ENCODE assay signal across 26 cellular contexts in the genomic region with DNA sequence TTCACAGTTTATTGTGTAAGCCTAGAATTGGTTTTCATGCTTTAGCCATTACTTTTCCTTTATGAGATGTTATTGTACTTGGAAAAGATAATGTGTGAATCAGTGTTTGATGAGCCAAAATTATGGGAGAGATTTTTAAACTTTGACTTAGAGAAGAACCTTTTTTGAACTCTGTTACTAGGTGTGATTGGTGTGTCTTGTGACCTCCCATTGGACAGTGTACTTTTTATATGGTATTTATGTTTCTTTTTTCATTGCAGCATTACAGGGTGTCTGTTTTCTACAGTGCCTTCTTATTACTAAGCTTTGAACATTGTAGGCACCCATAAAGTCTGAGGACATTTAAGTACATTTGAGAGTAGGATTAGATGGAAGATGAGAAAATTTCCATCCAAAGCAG.
DNase-seq lines count a peak whose midpoint lies in the region; ATAC-seq, FAIRE-seq and TF ChIP-seq lines count a peak whose summit lies in the region.
"Had no signal": no experiment of that assay in that cellular context is flagged by ENCODE, and none has a peak within 500 bp of the region (broad histone marks: within the 10 kb centered on the region; RNA-seq: fewer than 3 reads in every experiment).

No MANE protein-coding gene starts in this region.

- TF ChIP-seq CTCF in PC-3 (conservative IDR thresholded peaks at IDR 0.05; ENCODE audit: low read depth, low read length): no peak

- H3K4me1 ChIP-seq in PC-3 (ENCODE audit: insufficient read depth, low read length): 0 out of 2 replicates have a peak, but pooled peaks cover 6% of the 10 kb centered on the region
- H3K4me1 ChIP-seq in right cardiac atrium (ENCODE audit: control insufficient read depth, insufficient read depth, low read length): no peaks in the 10 kb centered on the region
- H3K4me1 ChIP-seq: BE2C, BLaER1 had no signal

- no peak overlapping the region for H3K9ac ChIP-seq in PC-3 (ENCODE audit: low read length)
- H3K9ac ChIP-seq: BLaER1 had no signal

- no peaks in the 10 kb centered on the region for H3K36me3 ChIP-seq in PC-3 (ENCODE audit: low read depth, low read length)
- H3K36me3 ChIP-seq: BE2C, BLaER1 had no signal

- FAIRE-seq in colon (lab: Jason Lieb, UNC): peak; percentile 91
- FAIRE-seq: A204.1, GM12878, GM12892, GM18507 had no signal

- BruUV-seq in PC-3 (replicated peaks; lab: Mats Ljungman, UMichigan): no TSS peak

- no peak overlapping the region for H3K4me2 ChIP-seq in PC-3 (ENCODE audit: low read length)
- H3K4me2 ChIP-seq: BLaER1 had no signal

- H2AFZ ChIP-seq in PC-3 (ENCODE audit: low read length): no peak overlapping the region

- intact Hi-C loops in PC-3 (cut with micrococcal nuclease) (no loop called here), left colon (cut with DNase I, micrococcal nuclease) (no loop called here), right cardiac atrium (cut with DNase I) (no loop called here)

- DNase-seq in PC-3 (no peak), left colon (no peak), right cardiac atrium (no peak)
- no peak for DNase-seq in central memory CD4-positive, alpha-beta T cell
- DNase-seq: 8988T; ACHN; BE2C; C1 segment of cervical spinal cord; CD4-positive, alpha-beta memory T cell; CD4-positive, CD25-positive, alpha-beta regulatory T cell; CD8-positive, alpha-beta memory T cell; COR-L47; DMS 273 treated with DMSO at 0.1 percent for 48 hours; DMS153; DMS53; DMS79; DND-41; EL; GDM1 had no signal

- CTCF ChIA-PET in PC-3 (lab: Charles Lee): no interaction called here

- POLR2A ChIA-PET in PC-3 (lab: Charles Lee; ENCODE audit: unreplicated experiment): no interaction called here

- no peaks in the 10 kb centered on the region for H3F3A ChIP-seq in PC-3 (ENCODE audit: low read length, unreplicated experiment)

- no peak overlapping the region for H3K27ac ChIP-seq in PC-3 (ENCODE audit: low read length)
- no peak overlapping the region for H3K27ac ChIP-seq in right cardiac atrium (ENCODE audit: low read length)
- H3K27ac ChIP-seq: BLaER1 had no signal

- no peaks in the 10 kb centered on the region for H3K27me3 ChIP-seq in PC-3 (ENCODE audit: low read length)
- no peaks in the 10 kb centered on the region for H3K27me3 ChIP-seq in right cardiac atrium (ENCODE audit: control insufficient read depth, insufficient read depth)
- H3K27me3 ChIP-seq: BE2C, BLaER1 had no signal

- H4K20me1 ChIP-seq in PC-3 (ENCODE audit: low read length): no peaks in the 10 kb centered on the region
- H4K20me1 ChIP-seq: BLaER1 had no signal

- ATAC-seq in PC-3 (peak; percentile 16; the same call in 1 of the 2 replicates), left colon (peak; percentile 68), right cardiac atrium (no peak), HG03025 (IDR thresholded peaks at IDR 0.05; ENCODE audit: low FRiP score, unreplicated experiment) (no peak)
- ATAC-seq: GM12878 had no signal

- no peaks in the 10 kb centered on the region for H3K9me2 ChIP-seq in PC-3 (replicated peaks; ENCODE audit: low read length)

- H3K9me3 ChIP-seq in PC-3 (ENCODE audit: low read length) (no peaks in the 10 kb centered on the region), right cardiac atrium (ENCODE audit: control insufficient read depth, low read length) (no peaks in the 10 kb centered on the region)
- H3K9me3 ChIP-seq: BE2C, BLaER1 had no signal

- no peaks in the 10 kb centered on the region for H3K79me2 ChIP-seq in PC-3 (ENCODE audit: low read length)

- H3K4me3 ChIP-seq in PC-3 (ENCODE audit: low read length) (no peak overlapping the region), right cardiac atrium (ENCODE audit: low read length) (no peak overlapping the region)
- H3K4me3 ChIP-seq: BLaER1, GM12878 had no signal

Comparison
In these comparisons a context has a peak if more than half of its experiments do, and no peak if none do; other contexts are left out.
1. ATAC-seq: peak in PC-3 (single experiment) and left colon (single experiment); none in right cardiac atrium (0 of 2) and HG03025 (single experiment).